ENCODE assay signal across 22 cellular contexts in the genomic region with DNA sequence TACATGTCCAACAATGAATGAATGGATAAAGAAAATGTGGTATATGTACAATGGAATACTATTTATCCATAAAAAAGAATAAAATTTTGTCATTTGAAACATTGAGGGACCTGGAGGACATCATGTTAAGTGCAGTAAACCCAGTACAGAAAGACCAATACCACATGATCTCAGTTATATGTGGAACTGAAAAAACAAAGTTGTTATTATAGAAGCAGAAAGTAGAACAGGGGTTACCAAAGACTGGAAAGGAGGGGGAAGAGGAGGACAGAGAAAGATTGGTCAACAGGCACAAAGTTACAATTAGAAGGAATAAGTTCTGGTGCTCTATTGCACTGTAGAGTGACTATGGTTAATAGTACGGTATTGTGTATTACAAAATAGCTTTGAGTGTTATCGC.
A peak's percentile ranks its signal among the peaks of the same experiment; 100 is the strongest.
DNase-seq lines count a peak whose midpoint lies in the region; ATAC-seq, FAIRE-seq and TF ChIP-seq lines count a peak whose summit lies in the region.
"Had no signal": no experiment of that assay in that cellular context is flagged by ENCODE, and none has a peak within 500 bp of the region (broad histone marks: within the 10 kb centered on the region; RNA-seq: fewer than 3 reads in every experiment).

No MANE protein-coding gene starts in this region.

- peaks cover 11 to 12% of the 10 kb centered on the region in 2 experiments for H3K4me1 Mint-ChIP-seq in H9
- H3K4me1 Mint-ChIP-seq in activated naive CD4-positive, alpha-beta T cell treated with anti-CD3 and anti-CD28 coated beads, Interleukin-2, amount 10 ng/mL, durations not matched to agents 7 days and 5 days, result no peaks in the 10 kb centered on the region
- H3K4me1 Mint-ChIP-seq: activated naive CD8-positive, alpha-beta T cell treated with anti-CD3 and anti-CD28 coated beads, Interleukin-2, amount 50 U/mL, for 24 hours; T-helper 17 cell had no signal

- H4K20me1 ChIP-seq in H9 (ENCODE audit: control insufficient read depth, insufficient read depth, insufficient read length), result no peaks in the 10 kb centered on the region
- H4K20me1 ChIP-seq: BLaER1 treated with 17β-estradiol and CSF1 and Interleukin-3, amounts not matched to agents 10 nM and 100 nM had no signal

- no peak overlapping the region for H4K5ac ChIP-seq in H9 (ENCODE audit: insufficient read length, low read depth, low read length)

- no peak for TF ChIP-seq CTCF in H9 (conservative IDR thresholded peaks at IDR 0.05)

- H3K56ac ChIP-seq in H9 (ENCODE audit: insufficient read length, low read depth, low read length), result no peak overlapping the region

- H3K18ac ChIP-seq in H9 (ENCODE audit: insufficient read length, low read depth, low read length), result no peak overlapping the region

- H3K23me2 ChIP-seq in H9 (ENCODE audit: insufficient read length, low read depth, low read length, poor library complexity, severe bottlenecking), result no peaks in the 10 kb centered on the region

- no peak overlapping the region for H3K27ac ChIP-seq in H9 (ENCODE audit: insufficient read length, low read depth, low read length)
- H3K27ac ChIP-seq: A549; BLaER1 treated with 17β-estradiol and CSF1 and Interleukin-3, amounts not matched to agents 10 nM and 100 nM; gastrocnemius medialis; SJCRH30; upper lobe of left lung had no signal

- H3K36me3 Mint-ChIP-seq in H9 (ENCODE audit: insufficient read depth in 1 of 3, low read depth in 3 of 3), result peaks cover 0 to 17% (median 0%) of the 10 kb centered on the region in 3 experiments; a peak in 2 of 7 replicates
- H3K36me3 Mint-ChIP-seq in activated naive CD4-positive, alpha-beta T cell treated with anti-CD3 and anti-CD28 coated beads, Interleukin-2, amount 10 ng/mL, durations not matched to agents 7 days and 5 days, result no peaks in the 10 kb centered on the region

- no peak overlapping the region for H3K27ac Mint-ChIP-seq in H9
- H3K27ac Mint-ChIP-seq in activated naive CD4-positive, alpha-beta T cell treated with anti-CD3 and anti-CD28 coated beads, Interleukin-2, amount 10 ng/mL, durations not matched to agents 7 days and 5 days, result no peak overlapping the region
- H3K27ac Mint-ChIP-seq: activated naive CD8-positive, alpha-beta T cell treated with anti-CD3 and anti-CD28 coated beads, Interleukin-2, amount 50 U/mL, for 24 hours; T-helper 17 cell had no signal

- H2AK5ac ChIP-seq in H9 (ENCODE audit: insufficient read length, low read length), result no peak overlapping the region

- H3T11ph ChIP-seq in H9 (ENCODE audit: low read length), result no peak overlapping the region

- no peak overlapping the region for H2BK15ac ChIP-seq in H9 (ENCODE audit: low read depth, low read length)

- no peak overlapping the region for H2BK120ac ChIP-seq in H9 (ENCODE audit: low read depth, low read length, poor library complexity, severe bottlenecking)

- no peak overlapping the region for H2BK12ac ChIP-seq in H9 (ENCODE audit: insufficient read length, low read depth, low read length)

- no peaks in the 10 kb centered on the region for H3K27me3 ChIP-seq in H9 (ENCODE audit: insufficient read depth, low read length)
- H3K27me3 ChIP-seq: BLaER1 treated with 17β-estradiol and CSF1 and Interleukin-3, amounts not matched to agents 10 nM and 100 nM; gastrocnemius medialis; SJCRH30; upper lobe of left lung had no signal

- no peak overlapping the region for H4K91ac ChIP-seq in H9 (ENCODE audit: insufficient read length, low read depth, low read length)

- H3K14ac ChIP-seq in H9 (ENCODE audit: insufficient read depth, low read length), result no peak overlapping the region

- H3K9ac ChIP-seq in H9 (ENCODE audit: extremely low read depth, insufficient read length, low read length), result no peak overlapping the region
- H3K9ac ChIP-seq: BLaER1 treated with 17β-estradiol and CSF1 and Interleukin-3, amounts not matched to agents 10 nM and 100 nM had no signal

- no peak overlapping the region for H2AFZ ChIP-seq in H9 (ENCODE audit: low read length)

- H3K79me1 ChIP-seq in H9 (ENCODE audit: insufficient read depth, low read depth, low read length, poor library complexity, severe bottlenecking), result no peaks in the 10 kb centered on the region

- CTCF ChIA-PET in activated naive CD4-positive, alpha-beta T cell treated with anti-CD3 and anti-CD28 coated beads, Interleukin-2, amount 10 ng/mL, durations not matched to agents 7 days and 5 days (lab: Charles Lee), result no interaction called here

- DNase-seq in GM12892 (ENCODE audit: insufficient read length) (no peak), activated T-cell treated with anti-CD3 and anti-CD28 coated beads for 4 hours (no peak), H9 (no peak), globus pallidus (ENCODE audit: low spot score) (no peak)
- no peak for DNase-seq in activated naive CD4-positive, alpha-beta T cell treated with anti-CD3 and anti-CD28 coated beads, Interleukin-2, amount 10 ng/mL, durations not matched to agents 7 days and 5 days
- DNase-seq: activated CD4-positive, CD25-positive, alpha-beta regulatory T cell; activated naive CD8-positive, alpha-beta T cell treated with anti-CD3 and anti-CD28 coated beads, Interleukin-2, amount 50 U/mL, for 24 hours; erythroblast; gastrocnemius medialis; GF-D8; NCI-H1694 treated with DMSO at 0.1 percent for 48 hours; NCI-H446 treated with DMSO at 0.1 percent for 48 hours; SJCRH30; stimulated activated naive CD4-positive, alpha-beta T cell treated with Interleukin-2 at 50 U/mL for 16 hours; T-helper 17 cell; upper lobe of left lung had no signal

- peak; percentile 44 for FAIRE-seq in GM12892 (lab: Jason Lieb, UNC)
- FAIRE-seq: A549 had no signal

- no peak overlapping the region for H3K4me2 ChIP-seq in H9 (ENCODE audit: insufficient read depth, insufficient read length, low read length)
- H3K4me2 ChIP-seq: A549; BLaER1 treated with 17β-estradiol and CSF1 and Interleukin-3, amounts not matched to agents 10 nM and 100 nM had no signal

- H3K4me1 ChIP-seq in H9 (ENCODE audit: insufficient read depth, low read length), result no peaks in the 10 kb centered on the region
- H3K4me1 ChIP-seq: A549 had no signal

- H3K4ac ChIP-seq in H9 (ENCODE audit: low read depth, low read length), result no peak overlapping the region

- ATAC-seq in GM19324 (IDR thresholded peaks at IDR 0.05; ENCODE audit: low FRiP score, unreplicated experiment), result peak; percentile 79
- ATAC-seq in HG02623 (IDR thresholded peaks at IDR 0.05; ENCODE audit: unreplicated experiment), result peak; percentile 83
- peak; percentile 56 for ATAC-seq in HG03378 (IDR thresholded peaks at IDR 0.05; ENCODE audit: unreplicated experiment)
- ATAC-seq: A549; activated naive CD8-positive, alpha-beta T cell treated with anti-CD3 and anti-CD28 coated beads, Interleukin-2, amount 50 U/mL, for 24 hours; gastrocnemius medialis; left lobe of liver; T-helper 17 cell had no signal

- H2BK20ac ChIP-seq in H9 (ENCODE audit: low read depth, low read length, poor library complexity, severe bottlenecking), result no peak overlapping the region

- H3K9me3 Mint-ChIP-seq in H9, result peaks cover 15 to 19% of the 10 kb centered on the region in 2 experiments; a peak in 4 of 5 replicates
- H3K9me3 Mint-ChIP-seq in activated naive CD4-positive, alpha-beta T cell treated with anti-CD3 and anti-CD28 coated beads, Interleukin-2, amount 10 ng/mL, durations not matched to agents 7 days and 5 days, result peaks cover 14% of the 10 kb centered on the region

- no peak overlapping the region for H4K8ac ChIP-seq in H9 (replicated peaks; ENCODE audit: insufficient read length, low read depth, low read length)

- H2BK5ac ChIP-seq in H9 (ENCODE audit: insufficient read length, low read length), result no peak overlapping the region

- no peaks in the 10 kb centered on the region for H3K9me3 ChIP-seq in H9 (ENCODE audit: control insufficient read depth, low read depth, low read length)
- H3K9me3 ChIP-seq: gastrocnemius medialis had no signal

- no peaks in the 10 kb centered on the region for H3K79me2 ChIP-seq in H9 (ENCODE audit: insufficient read depth, low read length)

- no peak for TF ChIP-seq POLR2A in GM12892 (IDR thresholded peaks at IDR 0.05; ENCODE audit: low read depth, low read length)

- H3K4me3 Mint-ChIP-seq in H9, result no peak overlapping the region
- no peak overlapping the region for H3K4me3 Mint-ChIP-seq in activated naive CD4-positive, alpha-beta T cell treated with anti-CD3 and anti-CD28 coated beads, Interleukin-2, amount 10 ng/mL, durations not matched to agents 7 days and 5 days
- H3K4me3 Mint-ChIP-seq: activated naive CD8-positive, alpha-beta T cell treated with anti-CD3 and anti-CD28 coated beads, Interleukin-2, amount 50 U/mL, for 24 hours; T-helper 17 cell had no signal

- H3K23ac ChIP-seq in H9 (ENCODE audit: insufficient read length, low read depth, low read length), result no peak overlapping the region

- no CpG with 5 or more reads among the region's 2 CpGs for WGBS in H9 (ENCODE audit: extremely low coverage, insufficient read length, low lambda C conversion rate)

- H3K27me3 Mint-ChIP-seq in H9 (ENCODE audit: low read depth), result no peaks in the 10 kb centered on the region; the same call in 1 of the 2 replicates
- no peaks in the 10 kb centered on the region for H3K27me3 Mint-ChIP-seq in activated naive CD4-positive, alpha-beta T cell treated with anti-CD3 and anti-CD28 coated beads, Interleukin-2, amount 10 ng/mL, durations not matched to agents 7 days and 5 days
- H3K27me3 Mint-ChIP-seq: activated naive CD8-positive, alpha-beta T cell treated with anti-CD3 and anti-CD28 coated beads, Interleukin-2, amount 50 U/mL, for 24 hours; T-helper 17 cell had no signal
